In the genomic region with DNA sequence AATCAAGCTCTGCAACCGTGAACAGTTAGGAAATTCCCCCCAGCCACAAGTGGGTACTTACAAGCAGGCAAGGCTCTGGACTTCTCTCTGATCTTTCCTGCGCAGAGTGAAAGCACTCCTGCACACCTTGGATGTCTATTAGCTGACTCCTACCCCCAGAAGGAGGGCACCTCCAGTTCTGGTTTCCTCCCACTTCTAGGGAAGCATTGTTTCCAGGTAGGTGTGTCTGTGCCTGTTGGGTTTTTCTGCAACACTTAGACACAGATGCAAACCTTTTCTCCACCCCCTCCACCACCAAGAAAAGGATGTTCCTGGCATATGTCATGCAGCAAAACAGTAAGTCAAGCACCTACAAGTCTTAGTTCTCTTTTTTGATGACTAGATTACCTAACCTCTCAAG, we compare ENCODE assay signal across 8 cellular contexts. TPM values are rescaled to one million over a fixed set of nuclear protein-coding genes. Genes with fewer than 3 reads are reported as not detected.
DNase-seq lines count a peak whose midpoint lies in the region; ATAC-seq and TF ChIP-seq lines count a peak whose summit lies in the region.

A gene with protein sequence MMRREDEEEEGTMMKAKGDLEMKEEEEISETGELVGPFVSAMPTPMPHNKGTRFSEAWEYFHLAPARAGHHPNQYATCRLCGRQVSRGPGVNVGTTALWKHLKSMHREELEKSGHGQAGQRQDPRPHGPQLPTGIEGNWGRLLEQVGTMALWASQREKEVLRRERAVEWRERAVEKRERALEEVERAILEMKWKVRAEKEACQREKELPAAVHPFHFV (minus strand): TSS at position 108 of the 400 bp plus-strand sequence. CDS start 1,145 bp downstream, outside the sequence.

- CTCF ChIA-PET in AG04450 (lab: Charles Lee): interaction anchor here (0.5 to 3.9 kb wide), 4 partner anchors 17 to 373 kb away, joined by 3 to 20 read pairs (median 9); no protein-coding TSS in a partner anchor

- H3K4me1 ChIP-seq in esophagus (ENCODE audit: control insufficient read depth in 2 of 2, insufficient read depth in 2 of 2, low read length in 1 of 2): peaks cover 0 to 10% of the 10 kb centered on the region in 2 donors

- no peaks in the 10 kb centered on the region for H3K27me3 ChIP-seq in AG04450 (ENCODE audit: control insufficient read depth, insufficient read depth, low read length)
- no peaks in the 10 kb centered on the region for H3K27me3 ChIP-seq in esophagus (ENCODE audit: control insufficient read depth in 1 of 2, insufficient read depth in 2 of 2, low read length in 2 of 2)

- 45 to 49% methylated on average over 2 of the region's 2 CpGs for WGBS in esophagus, 2 donors

- H3K9me3 ChIP-seq in AG04450 (ENCODE audit: control insufficient read depth, insufficient read depth, low read length) (peaks cover 4% of the 10 kb centered on the region; the same call in 1 of the 2 replicates), esophagus (ENCODE audit: control insufficient read depth in 2 of 2, insufficient read depth in 1 of 2, low read depth in 1 of 2, low read length in 1 of 2) (no peaks in the 10 kb centered on the region)

- no peaks in the 10 kb centered on the region for H3K36me3 ChIP-seq in esophagus (ENCODE audit: control insufficient read depth in 2 of 2, insufficient read depth in 2 of 2, low read length in 1 of 2)

- no peak for DNase-seq in AG04450 (ENCODE audit: low read depth, low spot score)
- DNase-seq in SHP77 treated with DMSO at 0.1 percent for 48 hours (lab: John Stamatoyannopoulos, UW): no peak
- no peak for DNase-seq in NCI-H524 treated with DMSO at 0.1 percent for 48 hours (lab: John Stamatoyannopoulos, UW)
- DNase-seq in NCI-H1048 (lab: John Stamatoyannopoulos, UW): no peak
- no peak for DNase-seq in RPMI8226

- H3K27ac ChIP-seq in AG04450 (ENCODE audit: low read depth, low read length) (peak within 1 kb of the TSS; percentile 65), esophagus (ENCODE audit: low read depth in 2 of 2, low read length in 1 of 2) (peak within 1 kb of the TSS; percentile 38 to 74)

- POLR2A ChIA-PET in AG04450 (lab: Yijun Ruan, JAX): interaction anchor here (0.6 kb wide), 1 partner anchor 136 kb away, joined by 3 read pairs; no protein-coding TSS in a partner anchor

- no peak for TF ChIP-seq CTCF in AG04450 (IDR thresholded peaks at IDR 0.05; ENCODE audit: low read depth, low read length)

- H3K4me3 ChIP-seq in AG04450 (ENCODE audit: low read depth, low read length) (no peak within 1 kb of the TSS), esophagus (ENCODE audit: low read depth in 1 of 2, low read length in 2 of 2) (peak within 1 kb of the TSS in 1 of 2 donors; percentile 40)

- peak; percentile 45 for ATAC-seq in GM19043 (IDR thresholded peaks at IDR 0.05; ENCODE audit: low read depth, unreplicated experiment)
- ATAC-seq in HG03442 (IDR thresholded peaks at IDR 0.05; ENCODE audit: unreplicated experiment): peak; percentile 51

RNA-seq across cellular contexts. Expression of the gene that starts here (rescaled TPM):
- polyA plus RNA-seq in AG04450 (2011; rRNA removed): 0.11 and 0.14 TPM in 2 replicates
- polyA minus RNA-seq in AG04450 (2011; rRNA and poly(A)+ RNA removed): 0.13 and 0.14 TPM in 2 replicates
- 10 to 100 TPM in 1 of 2 donors, 1 to 10 TPM in 1; 7.6 to 11.2 TPM for polyA plus RNA-seq in esophagus
